Comparison of ENCODE assay signal across 24 cellular contexts in the genomic region with DNA sequence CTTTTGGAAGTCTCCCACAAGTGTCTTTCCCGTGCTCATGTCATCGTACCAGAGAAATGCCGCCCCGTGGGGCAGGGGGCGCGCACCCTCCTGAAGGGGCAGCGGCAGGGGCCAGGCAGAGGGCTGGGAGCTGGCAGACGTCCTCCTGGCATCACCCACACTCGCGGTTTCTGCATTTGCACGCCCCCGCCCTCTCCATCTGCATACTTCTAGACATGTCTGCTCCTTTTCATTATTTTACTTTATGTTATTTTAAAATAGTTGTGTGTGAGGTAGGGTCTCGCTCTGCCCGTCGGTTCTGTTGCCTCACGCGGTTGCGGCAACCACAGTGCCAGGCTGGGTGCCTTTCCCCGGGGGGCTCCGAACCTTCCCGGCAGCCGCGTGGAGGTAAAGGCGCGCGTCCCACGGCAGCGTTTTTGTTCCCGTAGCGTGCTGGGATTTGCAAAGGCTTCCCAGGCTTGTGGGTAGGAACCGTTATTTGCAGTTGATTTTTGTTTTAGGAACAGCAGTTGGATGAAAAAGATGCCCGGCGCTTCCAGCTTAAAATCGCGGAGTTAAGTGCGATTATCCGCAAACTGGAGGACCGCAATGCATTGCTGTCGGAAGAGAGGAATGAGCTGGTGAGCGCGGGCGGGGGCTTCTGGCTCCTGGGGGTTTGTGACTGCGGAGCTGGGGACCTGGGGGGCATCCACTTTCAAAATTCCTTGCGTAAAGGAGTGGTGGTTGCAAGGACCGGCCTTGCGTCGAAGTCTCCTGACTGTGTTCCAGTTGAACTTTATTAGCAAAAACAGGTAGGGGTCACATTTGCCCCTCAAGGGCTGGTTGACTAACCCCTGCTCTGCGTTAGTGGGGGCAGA. TPM values are rescaled to one million over a fixed set of nuclear protein-coding genes. Genes with fewer than 3 reads are reported as not detected.
"Had no signal": no experiment of that assay in that cellular context is flagged by ENCODE, and none has a peak within 500 bp of the region (broad histone marks: within the 10 kb centered on the region; RNA-seq: fewer than 3 reads in every experiment).

No MANE protein-coding gene starts in this region.

- H3K36me3 ChIP-seq: ascending aorta, brain microvascular endothelial cell, colonic mucosa, pancreas, thoracic aorta had no signal

- H3K27ac ChIP-seq: ascending aorta, brain microvascular endothelial cell, colonic mucosa, esophagus muscularis mucosa, pancreas, sigmoid colon, thoracic aorta had no signal

- H3K4me3 Mint-ChIP-seq: activated B cell treated with CpG ODN at 0.5 μM for 24 hours; activated CD4-positive, alpha-beta memory T cell treated with anti-CD3 and anti-CD28 coated beads, Interleukin-2, amount 10 ng/mL, durations not matched to agents 7 days and 5 days; activated CD4-positive, alpha-beta T cell treated with anti-CD3 and anti-CD28 coated beads, Interleukin-2, amount 10 ng/mL, durations not matched to agents 24 days and 14 days; activated T-cell treated with anti-CD3 and anti-CD28 coated beads, Interleukin-2, amount 50 U/mL, for 72 hours; mesothelial cell of epicardium; nephron; type B pancreatic cell had no signal

- H3K27me3 ChIP-seq: ascending aorta, brain microvascular endothelial cell, colonic mucosa, dorsolateral prefrontal cortex, sigmoid colon had no signal

- H3K9me3 ChIP-seq: ascending aorta, colonic mucosa, esophagus muscularis mucosa, pancreas, sigmoid colon, thoracic aorta had no signal

- H3K36me3 Mint-ChIP-seq: mesothelial cell of epicardium, type B pancreatic cell had no signal

- H3K9me3 Mint-ChIP-seq: activated B cell treated with CpG ODN at 0.5 μM for 24 hours; activated CD4-positive, alpha-beta memory T cell treated with anti-CD3 and anti-CD28 coated beads, Interleukin-2, amount 10 ng/mL, durations not matched to agents 7 days and 5 days; activated CD4-positive, alpha-beta T cell treated with anti-CD3 and anti-CD28 coated beads, Interleukin-2, amount 10 ng/mL, durations not matched to agents 24 days and 14 days; activated T-cell treated with anti-CD3 and anti-CD28 coated beads, Interleukin-2, amount 50 U/mL, for 72 hours; mesothelial cell of epicardium; nephron; type B pancreatic cell had no signal

- H3K4me2 ChIP-seq: smooth muscle cell had no signal

- H3K4me1 ChIP-seq: ascending aorta, colonic mucosa, esophagus muscularis mucosa, pancreas, sigmoid colon had no signal

- H3K4me1 Mint-ChIP-seq: activated B cell treated with CpG ODN at 0.5 μM for 24 hours; activated CD4-positive, alpha-beta memory T cell treated with anti-CD3 and anti-CD28 coated beads, Interleukin-2, amount 10 ng/mL, durations not matched to agents 7 days and 5 days; activated CD4-positive, alpha-beta T cell treated with anti-CD3 and anti-CD28 coated beads, Interleukin-2, amount 10 ng/mL, durations not matched to agents 24 days and 14 days had no signal

- DNase-seq: activated CD4-positive, alpha-beta memory T cell treated with anti-CD3 and anti-CD28 coated beads, Interleukin-2, amount 10 ng/mL, durations not matched to agents 7 days and 5 days; activated CD4-positive, alpha-beta T cell treated with anti-CD3 and anti-CD28 coated beads, Interleukin-2, amount 10 ng/mL, durations not matched to agents 24 days and 14 days; activated gamma-delta T cell; activated T-cell treated with anti-CD3 and anti-CD28 coated beads, Interleukin-2, amount 50 U/mL, for 72 hours; brain microvascular endothelial cell; central memory CD4-positive, alpha-beta T cell; colonic mucosa; hypothalamus; left colon; stimulated activated CD4-positive, alpha-beta T cell treated with anti-CD3 and anti-CD28 coated beads, Interleukin-2, amount 100 ng/mL, for 48 hours; stimulated activated CD8-positive, alpha-beta memory T cell treated with anti-CD3 and anti-CD28 coated beads, Interleukin-4, amount 100 ng/mL, for 48 hours; stimulated activated naive CD4-positive, alpha-beta T cell; T1000 had no signal

- ATAC-seq: activated T-cell treated with anti-CD3 and anti-CD28 coated beads, Interleukin-2, amount 50 U/mL, for 72 hours; left colon; pancreas had no signal

- H3K27ac Mint-ChIP-seq: activated B cell treated with CpG ODN at 0.5 μM for 24 hours; activated CD4-positive, alpha-beta memory T cell treated with anti-CD3 and anti-CD28 coated beads, Interleukin-2, amount 10 ng/mL, durations not matched to agents 7 days and 5 days; activated CD4-positive, alpha-beta T cell treated with anti-CD3 and anti-CD28 coated beads, Interleukin-2, amount 10 ng/mL, durations not matched to agents 24 days and 14 days; activated T-cell treated with anti-CD3 and anti-CD28 coated beads, Interleukin-2, amount 50 U/mL, for 72 hours; mesothelial cell of epicardium; nephron; type B pancreatic cell had no signal

- H3K4me3 ChIP-seq: ascending aorta, colonic mucosa, esophagus muscularis mucosa, pancreas, sigmoid colon, smooth muscle cell, thoracic aorta had no signal

RNA-seq across cellular contexts. Expression of a gene that starts 52.0 kb away (rescaled TPM):
- total RNA-seq: ascending aorta had no signal
